21 cellular contexts compared by ENCODE assay signal in genomic region chr19:48922548-48923490, GRCh38. TPM values are rescaled to one million over a fixed set of nuclear protein-coding genes. Genes with fewer than 3 reads are reported as not detected.
"Had no signal": no experiment of that assay in that cellular context is flagged by ENCODE, and none has a peak within 500 bp of the region (broad histone marks: within the 10 kb centered on the region; RNA-seq: fewer than 3 reads in every experiment).

No MANE protein-coding gene starts in this region.

- H3K4me3 Mint-ChIP-seq: activated B cell treated with CpG ODN at 0.5 μM for 24 hours; activated CD4-positive, alpha-beta T cell treated with anti-CD3 and anti-CD28 coated beads, Interleukin-2, amount 10 ng/mL, durations not matched to agents 7 days and 5 days; memory B cell; natural killer cell treated with Interleukin-12 subunit alpha and Interleukin-12 subunit beta and Interleukin-15 and Interleukin-18, amount 100 ng/mL, for 72 hours had no signal

- DNase-seq: activated B cell treated with CpG ODN at 0.5 μM for 24 hours; activated CD4-positive, alpha-beta T cell treated with anti-CD3 and anti-CD28 coated beads, Interleukin-2, amount 10 ng/mL, durations not matched to agents 7 days and 5 days; activated gamma-delta T cell; activated T-cell treated with anti-CD3 and anti-CD28 coated beads, Interleukin-2, amount 50 U/mL, for 48 hours; effector CD4-positive, alpha-beta T cell; gastrocnemius medialis; heart right ventricle; islet precursor cell; left lung; retina; stimulated activated CD4-positive, alpha-beta T cell treated with anti-CD3 and anti-CD28 coated beads, Interleukin-15, amount 100 ng/mL, for 24 hours; T-helper 2 cell had no signal

- H3K27ac ChIP-seq: coronary artery, epithelial cell of prostate, gastrocnemius medialis, heart right ventricle, left lung, pancreas, tibial nerve, vagina had no signal

- H3K36me3 Mint-ChIP-seq: natural killer cell treated with Interleukin-12 subunit alpha and Interleukin-12 subunit beta and Interleukin-15 and Interleukin-18, amount 100 ng/mL, for 72 hours had no signal

- H3K27ac Mint-ChIP-seq: activated B cell treated with CpG ODN at 0.5 μM for 24 hours; activated CD4-positive, alpha-beta T cell treated with anti-CD3 and anti-CD28 coated beads, Interleukin-2, amount 10 ng/mL, durations not matched to agents 7 days and 5 days; memory B cell; natural killer cell treated with Interleukin-12 subunit alpha and Interleukin-12 subunit beta and Interleukin-15 and Interleukin-18, amount 100 ng/mL, for 72 hours had no signal

- H3K9me3 Mint-ChIP-seq: activated B cell treated with CpG ODN at 0.5 μM for 24 hours; activated CD4-positive, alpha-beta T cell treated with anti-CD3 and anti-CD28 coated beads, Interleukin-2, amount 10 ng/mL, durations not matched to agents 7 days and 5 days; memory B cell; natural killer cell treated with Interleukin-12 subunit alpha and Interleukin-12 subunit beta and Interleukin-15 and Interleukin-18, amount 100 ng/mL, for 72 hours had no signal

- H3K27me3 Mint-ChIP-seq: activated B cell treated with CpG ODN at 0.5 μM for 24 hours; activated CD4-positive, alpha-beta T cell treated with anti-CD3 and anti-CD28 coated beads, Interleukin-2, amount 10 ng/mL, durations not matched to agents 7 days and 5 days; memory B cell; natural killer cell treated with Interleukin-12 subunit alpha and Interleukin-12 subunit beta and Interleukin-15 and Interleukin-18, amount 100 ng/mL, for 72 hours had no signal

- H3K4me3 ChIP-seq: coronary artery, gastrocnemius medialis, heart right ventricle, left lung, pancreas, tibial nerve, vagina had no signal

- FAIRE-seq: pancreas, TTC549 had no signal

- H3K9me3 ChIP-seq: gastrocnemius medialis, heart right ventricle, left lung, pancreas, tibial nerve, vagina had no signal

- H3K4me1 ChIP-seq: gastrocnemius medialis had no signal

- ATAC-seq: gastrocnemius medialis; left lung; natural killer cell treated with Interleukin-12 subunit alpha and Interleukin-12 subunit beta and Interleukin-15 and Interleukin-18, amount 100 ng/mL, for 72 hours; pancreas had no signal

- H3K27me3 ChIP-seq: gastrocnemius medialis, heart right ventricle, left lung, pancreas, tibial nerve, vagina had no signal

RNA-seq across cellular contexts. Expression of gene DHDH, which starts 10.7 kb away (rescaled TPM):
- total RNA-seq: activated B cell treated with CpG ODN at 0.5 μM for 24 hours, gastrocnemius medialis, skeletal muscle tissue, vagina had no signal

RNA-seq across cellular contexts. Expression of gene TULP2, which starts 24.3 kb away (rescaled TPM):
- total RNA-seq: activated B cell treated with CpG ODN at 0.5 μM for 24 hours; activated CD4-positive, alpha-beta T cell treated with anti-CD3 and anti-CD28 coated beads, Interleukin-2, amount 10 ng/mL, durations not matched to agents 7 days and 5 days; gastrocnemius medialis; natural killer cell treated with Interleukin-12 subunit alpha and Interleukin-12 subunit beta and Interleukin-15 and Interleukin-18, amount 100 ng/mL, for 72 hours; skeletal muscle tissue; vagina had no signal
- polyA plus RNA-seq: pancreas had no signal
